In the genomic region with DNA sequence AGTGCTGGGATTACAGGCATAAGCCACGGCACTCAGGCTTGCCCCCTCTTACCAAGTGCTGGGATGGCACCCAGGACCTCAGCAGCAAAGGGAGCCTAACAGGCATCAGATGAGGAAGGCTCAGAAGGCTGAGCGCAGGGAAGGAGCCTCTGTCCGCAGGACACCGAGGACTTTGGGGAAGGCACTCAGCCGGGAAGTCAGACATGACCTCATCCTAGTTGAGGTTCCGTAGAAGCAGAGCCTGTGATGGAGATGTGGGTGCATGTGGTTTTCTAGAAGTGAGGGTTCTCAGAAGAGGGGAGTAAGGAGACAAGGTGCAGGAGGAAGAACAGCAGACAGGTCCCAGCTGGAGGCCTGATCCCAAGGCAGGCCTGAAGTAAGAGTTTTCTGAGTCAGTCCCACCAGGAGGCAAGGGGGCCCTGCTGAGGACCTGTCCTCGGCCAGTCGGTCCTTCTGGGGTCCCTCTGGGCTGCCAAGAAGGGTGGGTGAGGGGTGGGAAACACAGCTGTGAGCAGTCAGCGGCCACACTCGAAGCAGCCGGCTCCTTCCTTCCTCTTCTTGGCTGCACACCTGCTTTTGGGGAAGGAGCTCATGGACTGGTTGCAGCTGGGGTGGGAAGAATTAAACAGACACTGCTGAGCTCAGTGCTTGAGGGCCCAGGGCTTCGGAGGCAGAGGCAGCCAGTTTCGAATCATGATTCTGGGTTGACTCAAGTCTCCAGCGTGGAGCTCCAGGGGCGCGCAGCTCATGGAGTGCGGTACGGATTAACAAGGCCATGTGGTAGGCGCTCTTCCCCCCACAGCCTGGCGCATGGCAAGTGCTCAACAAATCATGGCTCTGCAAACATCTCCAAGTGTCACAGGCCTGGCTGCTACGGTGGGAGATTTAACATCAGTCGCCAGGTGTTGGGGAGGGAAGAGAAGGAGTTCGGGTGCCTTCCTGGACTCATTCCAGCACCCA, we compare ENCODE assay signal across 7 cellular contexts. TPM values are rescaled to one million over a fixed set of nuclear protein-coding genes. Genes with fewer than 3 reads are reported as not detected.
DNase-seq lines count a peak whose midpoint lies in the region; ATAC-seq and TF ChIP-seq lines count a peak whose summit lies in the region.

No MANE protein-coding gene starts in this region.

- H3K9me3 ChIP-seq in heart right ventricle (no peaks in the 10 kb centered on the region), WERI-Rb-1 (ENCODE audit: severe bottlenecking) (no peaks in the 10 kb centered on the region)

- in situ Hi-C loops in KBM-7 (cut with MboI; ENCODE audit: low pct_unique_long_range_greater_than_20kb, low sequenced_read_pairs): no loop called here

- DNase-seq in KBM-7: peak; percentile 86
- DNase-seq in T-cell: peak in 1 of 34 experiments; percentile 33
- peak in 1 of 2 donors; percentile 48 for DNase-seq in heart right ventricle
- DNase-seq in stimulated activated effector memory CD8-positive, alpha-beta T cell treated with anti-CD3 and anti-CD28 coated beads, Interleukin-12 subunit alpha, Interleukin-12 subunit beta, amount 100 ng/mL, for 72 hours (ENCODE audit: low spot score in 2 of 2): no peak
- DNase-seq in NCI-H1694 (lab: John Stamatoyannopoulos, UW): no peak
- DNase-seq in WERI-Rb-1: no peak

- H3K27ac Mint-ChIP-seq in T-cell: peak overlapping the region; percentile 27 to 81
- H3K27ac Mint-ChIP-seq in stimulated activated effector memory CD8-positive, alpha-beta T cell treated with anti-CD3 and anti-CD28 coated beads, Interleukin-12 subunit alpha, Interleukin-12 subunit beta, amount 100 ng/mL, for 72 hours: peak overlapping the region; percentile 4

- no peaks in the 10 kb centered on the region for H3K9me3 Mint-ChIP-seq in T-cell
- no peaks in the 10 kb centered on the region for H3K9me3 Mint-ChIP-seq in stimulated activated effector memory CD8-positive, alpha-beta T cell treated with anti-CD3 and anti-CD28 coated beads, Interleukin-12 subunit alpha, Interleukin-12 subunit beta, amount 100 ng/mL, for 72 hours

- no peaks in the 10 kb centered on the region for H3K36me3 Mint-ChIP-seq in T-cell
- H3K36me3 Mint-ChIP-seq in stimulated activated effector memory CD8-positive, alpha-beta T cell treated with anti-CD3 and anti-CD28 coated beads, Interleukin-12 subunit alpha, Interleukin-12 subunit beta, amount 100 ng/mL, for 72 hours: no peaks in the 10 kb centered on the region

- POLR2A ChIA-PET in T-cell (lab: Charles Lee): interaction anchor here (0.6 kb wide), 3 partner anchors 100 to 169 kb away, joined by 3 to 6 read pairs (median 4); no protein-coding TSS in a partner anchor

- WGBS in heart right ventricle, 2 donors: 76 to 80% methylated on average over 23 of the region's 23 CpGs

- H3K4me1 ChIP-seq in heart right ventricle: peaks cover 0 to 68% (median 9%) of the 10 kb centered on the region in 9 donors

- H3K27me3 ChIP-seq in heart right ventricle (no peaks in the 10 kb centered on the region), WERI-Rb-1 (ENCODE audit: insufficient read depth, low read depth, severe bottlenecking) (no peaks in the 10 kb centered on the region)

- no peaks in the 10 kb centered on the region for H3K27me3 Mint-ChIP-seq in T-cell

- H3K4me3 Mint-ChIP-seq in T-cell: peak overlapping the region in 1 of 3 donors; percentile 47
- no peak overlapping the region for H3K4me3 Mint-ChIP-seq in stimulated activated effector memory CD8-positive, alpha-beta T cell treated with anti-CD3 and anti-CD28 coated beads, Interleukin-12 subunit alpha, Interleukin-12 subunit beta, amount 100 ng/mL, for 72 hours

- peaks cover 50 to 55% (median 50%) of the 10 kb centered on the region in 3 donors for H3K4me1 Mint-ChIP-seq in T-cell
- peaks cover 38% of the 10 kb centered on the region for H3K4me1 Mint-ChIP-seq in stimulated activated effector memory CD8-positive, alpha-beta T cell treated with anti-CD3 and anti-CD28 coated beads, Interleukin-12 subunit alpha, Interleukin-12 subunit beta, amount 100 ng/mL, for 72 hours

- ATAC-seq in T-cell (replicated peaks in 1 of 4) (peak; percentile 7 to 77 (median 22)), heart right ventricle (peak in 7 of 8 donors; percentile 16 to 71 (median 47)), HG02973 (IDR thresholded peaks at IDR 0.05; ENCODE audit: unreplicated experiment) (no peak)
- peak; percentile 14 for ATAC-seq in stimulated activated effector memory CD8-positive, alpha-beta T cell treated with anti-CD3 and anti-CD28 coated beads, Interleukin-12 subunit alpha, Interleukin-12 subunit beta, amount 100 ng/mL, for 72 hours

- H3K4me3 ChIP-seq in heart right ventricle (no peak overlapping the region), WERI-Rb-1 (ENCODE audit: low read depth, low read length) (no peak overlapping the region)

- TF ChIP-seq CTCF in heart right ventricle (IDR thresholded peaks at IDR 0.05) (no peak), WERI-Rb-1 (IDR thresholded peaks at IDR 0.05; ENCODE audit: low read depth, low read length) (no peak)

- CTCF ChIA-PET in T-cell (lab: Charles Lee): no interaction called here

- H3K27ac ChIP-seq in heart right ventricle (peak overlapping the region in 8 of 10 donors; percentile 29 to 87 (median 64)), WERI-Rb-1 (no peak overlapping the region)

- intact Hi-C loops in heart right ventricle (cut with DNase I): loop anchor here in 1 of 10 donors (10.0 kb wide), 1 partner anchor 95 kb away; no protein-coding TSS in a partner anchor

- H3K36me3 ChIP-seq in heart right ventricle: no peaks in the 10 kb centered on the region
- H3K36me3 ChIP-seq in WERI-Rb-1: no peaks in the 10 kb centered on the region

RNA-seq across cellular contexts. Expression of gene SNN, which starts 38.9 kb away (rescaled TPM):
- total RNA-seq in T-cell: 10 to 100 TPM; 17.4 to 56.2 (median 22.7) TPM
- 10 to 100 TPM; 25.5 to 61.4 (median 37.6) TPM for total RNA-seq in heart right ventricle
- 10 to 100 TPM; 10.1 to 21.2 TPM for polyA plus RNA-seq in heart right ventricle

RNA-seq across cellular contexts. Expression of gene LITAF, which starts 42.6 kb away (rescaled TPM):
- 100 to 1,000 TPM; 150 to 256 (median 161) TPM for total RNA-seq in T-cell
- total RNA-seq in heart right ventricle: 10 to 100 TPM; 29.5 to 96.9 (median 41.6) TPM
- 10 to 100 TPM; 13.3 to 19.2 TPM for polyA plus RNA-seq in heart right ventricle
